2 cellular contexts compared by ENCODE assay signal in the genomic region with DNA sequence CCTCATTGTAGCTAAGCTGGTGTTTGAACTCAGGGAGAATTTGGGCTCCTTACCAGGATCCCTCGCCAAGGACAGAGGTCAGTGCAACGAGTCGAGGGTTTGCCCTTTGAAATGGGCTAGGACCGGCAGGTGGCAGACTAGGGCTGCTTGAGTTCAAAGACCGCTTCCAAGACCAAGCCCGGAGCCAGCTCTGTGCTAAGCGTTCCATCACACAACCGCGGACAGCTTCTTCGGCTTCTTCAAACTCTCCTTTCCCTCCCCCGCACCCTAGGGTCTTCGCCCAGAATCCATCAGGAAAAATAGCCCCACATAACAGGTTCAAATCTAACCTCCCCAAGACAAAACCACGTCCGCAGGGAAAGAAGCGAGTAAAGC.
TF ChIP-seq lines count a peak whose summit lies in the region.

No MANE protein-coding gene starts in this region.

TF ChIP-seq in HCT116, 20 proteins besides CTCF, POLR2A, EP300 and RAD21:
- TF ChIP-seq, protein P1, sequence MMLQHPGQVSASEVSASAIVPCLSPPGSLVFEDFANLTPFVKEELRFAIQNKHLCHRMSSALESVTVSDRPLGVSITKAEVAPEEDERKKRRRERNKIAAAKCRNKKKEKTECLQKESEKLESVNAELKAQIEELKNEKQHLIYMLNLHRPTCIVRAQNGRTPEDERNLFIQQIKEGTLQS (IDR thresholded peaks at IDR 0.05) = no peak
- TF ChIP-seq, protein P2, sequence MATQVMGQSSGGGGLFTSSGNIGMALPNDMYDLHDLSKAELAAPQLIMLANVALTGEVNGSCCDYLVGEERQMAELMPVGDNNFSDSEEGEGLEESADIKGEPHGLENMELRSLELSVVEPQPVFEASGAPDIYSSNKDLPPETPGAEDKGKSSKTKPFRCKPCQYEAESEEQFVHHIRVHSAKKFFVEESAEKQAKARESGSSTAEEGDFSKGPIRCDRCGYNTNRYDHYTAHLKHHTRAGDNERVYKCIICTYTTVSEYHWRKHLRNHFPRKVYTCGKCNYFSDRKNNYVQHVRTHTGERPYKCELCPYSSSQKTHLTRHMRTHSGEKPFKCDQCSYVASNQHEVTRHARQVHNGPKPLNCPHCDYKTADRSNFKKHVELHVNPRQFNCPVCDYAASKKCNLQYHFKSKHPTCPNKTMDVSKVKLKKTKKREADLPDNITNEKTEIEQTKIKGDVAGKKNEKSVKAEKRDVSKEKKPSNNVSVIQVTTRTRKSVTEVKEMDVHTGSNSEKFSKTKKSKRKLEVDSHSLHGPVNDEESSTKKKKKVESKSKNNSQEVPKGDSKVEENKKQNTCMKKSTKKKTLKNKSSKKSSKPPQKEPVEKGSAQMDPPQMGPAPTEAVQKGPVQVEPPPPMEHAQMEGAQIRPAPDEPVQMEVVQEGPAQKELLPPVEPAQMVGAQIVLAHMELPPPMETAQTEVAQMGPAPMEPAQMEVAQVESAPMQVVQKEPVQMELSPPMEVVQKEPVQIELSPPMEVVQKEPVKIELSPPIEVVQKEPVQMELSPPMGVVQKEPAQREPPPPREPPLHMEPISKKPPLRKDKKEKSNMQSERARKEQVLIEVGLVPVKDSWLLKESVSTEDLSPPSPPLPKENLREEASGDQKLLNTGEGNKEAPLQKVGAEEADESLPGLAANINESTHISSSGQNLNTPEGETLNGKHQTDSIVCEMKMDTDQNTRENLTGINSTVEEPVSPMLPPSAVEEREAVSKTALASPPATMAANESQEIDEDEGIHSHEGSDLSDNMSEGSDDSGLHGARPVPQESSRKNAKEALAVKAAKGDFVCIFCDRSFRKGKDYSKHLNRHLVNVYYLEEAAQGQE (IDR thresholded peaks at IDR 0.05; ENCODE audit: low read depth) = no peak
- TF ChIP-seq TCF7L2 (IDR thresholded peaks at IDR 0.05; ENCODE audit: borderline replicate concordance, extremely low read depth, insufficient read depth, insufficient read length) (peak; percentile 77), SP1 (IDR thresholded peaks at IDR 0.05; ENCODE audit: low read depth) (no peak)
- TF ChIP-seq, protein P3, sequence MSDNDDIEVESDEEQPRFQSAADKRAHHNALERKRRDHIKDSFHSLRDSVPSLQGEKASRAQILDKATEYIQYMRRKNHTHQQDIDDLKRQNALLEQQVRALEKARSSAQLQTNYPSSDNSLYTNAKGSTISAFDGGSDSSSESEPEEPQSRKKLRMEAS (IDR thresholded peaks at IDR 0.05) = no peak

TF ChIP-seq in GM12878, 131 proteins besides CTCF, POLR2A, EP300 and RAD21 (continues in another document):
- TF ChIP-seq SUPT20H (IDR thresholded peaks at IDR 0.05; ENCODE audit: borderline replicate concordance, control insufficient read depth, low read depth, low read length) (no peak), GABPA (IDR thresholded peaks at IDR 0.05; ENCODE audit: low read depth) (no peak), ZNF217 (IDR thresholded peaks at IDR 0.05) (no peak), CREB1 (IDR thresholded peaks at IDR 0.05; ENCODE audit: low read depth) (no peak), MYB (IDR thresholded peaks at IDR 0.05; ENCODE audit: borderline replicate concordance, low read depth, low read length) (0 out of 2 replicates have a peak, but pooled peaks have one; percentile 41), PAX5 (IDR thresholded peaks at IDR 0.05; ENCODE audit: borderline replicate concordance, low read depth, low read length) (no peak), YY1 (IDR thresholded peaks at IDR 0.05; ENCODE audit: low read depth, low read length) (peak; percentile 79; the same call in 1 of the 2 replicates), FOXM1 (IDR thresholded peaks at IDR 0.05; ENCODE audit: low read depth, low read length) (0 out of 2 replicates have a peak, but pooled peaks have one; percentile 38), HDGF (IDR thresholded peaks at IDR 0.05) (no peak), FOS (IDR thresholded peaks at IDR 0.05; ENCODE audit: borderline replicate concordance, extremely low read depth, insufficient read length) (no peak), CHD4 (IDR thresholded peaks at IDR 0.05) (no peak), IRF4 (IDR thresholded peaks at IDR 0.05; ENCODE audit: low read depth, low read length) (no peak), CBX3 (IDR thresholded peaks at IDR 0.05; ENCODE audit: borderline replicate concordance, low read depth) (no peak), SMARCA5 (IDR thresholded peaks at IDR 0.05) (peak; percentile 92), CHD2 (IDR thresholded peaks at IDR 0.05; ENCODE audit: borderline replicate concordance, low read depth, low read length) (no peak), ATF7 (IDR thresholded peaks at IDR 0.05; ENCODE audit: low read depth) (no peak), MTA2 (IDR thresholded peaks at IDR 0.05; ENCODE audit: low read depth) (no peak), EGR1 (IDR thresholded peaks at IDR 0.05; ENCODE audit: borderline replicate concordance in 1 of 2, low read depth in 2 of 2, low read length in 2 of 2) (no peak), RUNX3 (IDR thresholded peaks at IDR 0.05; ENCODE audit: low read length) (0 out of 2 replicates have a peak, but pooled peaks have one; percentile 14), SMC3 (IDR thresholded peaks at IDR 0.05; ENCODE audit: borderline replicate concordance, low read length) (peak; percentile 84), HCFC1 (IDR thresholded peaks at IDR 0.05; ENCODE audit: low read length) (peak; percentile 16; the same call in 1 of the 2 replicates), NR2F1 (conservative IDR thresholded peaks at IDR 0.05) (peak; percentile 82), SIX5 (IDR thresholded peaks at IDR 0.05; ENCODE audit: low read depth, low read length, severe bottlenecking) (no peak), WRNIP1 (IDR thresholded peaks at IDR 0.05; ENCODE audit: borderline replicate concordance, low read depth, low read length) (peak; percentile 82; the same call in 1 of the 2 replicates), NFIC (IDR thresholded peaks at IDR 0.05; ENCODE audit: low read depth, low read length) (no peak)
- TF ChIP-seq, protein P4, sequence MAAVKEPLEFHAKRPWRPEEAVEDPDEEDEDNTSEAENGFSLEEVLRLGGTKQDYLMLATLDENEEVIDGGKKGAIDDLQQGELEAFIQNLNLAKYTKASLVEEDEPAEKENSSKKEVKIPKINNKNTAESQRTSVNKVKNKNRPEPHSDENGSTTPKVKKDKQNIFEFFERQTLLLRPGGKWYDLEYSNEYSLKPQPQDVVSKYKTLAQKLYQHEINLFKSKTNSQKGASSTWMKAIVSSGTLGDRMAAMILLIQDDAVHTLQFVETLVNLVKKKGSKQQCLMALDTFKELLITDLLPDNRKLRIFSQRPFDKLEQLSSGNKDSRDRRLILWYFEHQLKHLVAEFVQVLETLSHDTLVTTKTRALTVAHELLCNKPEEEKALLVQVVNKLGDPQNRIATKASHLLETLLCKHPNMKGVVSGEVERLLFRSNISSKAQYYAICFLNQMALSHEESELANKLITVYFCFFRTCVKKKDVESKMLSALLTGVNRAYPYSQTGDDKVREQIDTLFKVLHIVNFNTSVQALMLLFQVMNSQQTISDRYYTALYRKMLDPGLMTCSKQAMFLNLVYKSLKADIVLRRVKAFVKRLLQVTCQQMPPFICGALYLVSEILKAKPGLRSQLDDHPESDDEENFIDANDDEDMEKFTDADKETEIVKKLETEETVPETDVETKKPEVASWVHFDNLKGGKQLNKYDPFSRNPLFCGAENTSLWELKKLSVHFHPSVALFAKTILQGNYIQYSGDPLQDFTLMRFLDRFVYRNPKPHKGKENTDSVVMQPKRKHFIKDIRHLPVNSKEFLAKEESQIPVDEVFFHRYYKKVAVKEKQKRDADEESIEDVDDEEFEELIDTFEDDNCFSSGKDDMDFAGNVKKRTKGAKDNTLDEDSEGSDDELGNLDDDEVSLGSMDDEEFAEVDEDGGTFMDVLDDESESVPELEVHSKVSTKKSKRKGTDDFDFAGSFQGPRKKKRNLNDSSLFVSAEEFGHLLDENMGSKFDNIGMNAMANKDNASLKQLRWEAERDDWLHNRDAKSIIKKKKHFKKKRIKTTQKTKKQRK (IDR thresholded peaks at IDR 0.05; ENCODE audit: low read depth, low read length) = no peak
- TF ChIP-seq, protein P5, sequence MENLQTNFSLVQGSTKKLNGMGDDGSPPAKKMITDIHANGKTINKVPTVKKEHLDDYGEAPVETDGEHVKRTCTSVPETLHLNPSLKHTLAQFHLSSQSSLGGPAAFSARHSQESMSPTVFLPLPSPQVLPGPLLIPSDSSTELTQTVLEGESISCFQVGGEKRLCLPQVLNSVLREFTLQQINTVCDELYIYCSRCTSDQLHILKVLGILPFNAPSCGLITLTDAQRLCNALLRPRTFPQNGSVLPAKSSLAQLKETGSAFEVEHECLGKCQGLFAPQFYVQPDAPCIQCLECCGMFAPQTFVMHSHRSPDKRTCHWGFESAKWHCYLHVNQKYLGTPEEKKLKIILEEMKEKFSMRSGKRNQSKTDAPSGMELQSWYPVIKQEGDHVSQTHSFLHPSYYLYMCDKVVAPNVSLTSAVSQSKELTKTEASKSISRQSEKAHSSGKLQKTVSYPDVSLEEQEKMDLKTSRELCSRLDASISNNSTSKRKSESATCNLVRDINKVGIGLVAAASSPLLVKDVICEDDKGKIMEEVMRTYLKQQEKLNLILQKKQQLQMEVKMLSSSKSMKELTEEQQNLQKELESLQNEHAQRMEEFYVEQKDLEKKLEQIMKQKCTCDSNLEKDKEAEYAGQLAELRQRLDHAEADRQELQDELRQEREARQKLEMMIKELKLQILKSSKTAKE (IDR thresholded peaks at IDR 0.05; ENCODE audit: low read depth, poor library complexity, severe bottlenecking) = peak; percentile 28
- TF ChIP-seq, protein P6, sequence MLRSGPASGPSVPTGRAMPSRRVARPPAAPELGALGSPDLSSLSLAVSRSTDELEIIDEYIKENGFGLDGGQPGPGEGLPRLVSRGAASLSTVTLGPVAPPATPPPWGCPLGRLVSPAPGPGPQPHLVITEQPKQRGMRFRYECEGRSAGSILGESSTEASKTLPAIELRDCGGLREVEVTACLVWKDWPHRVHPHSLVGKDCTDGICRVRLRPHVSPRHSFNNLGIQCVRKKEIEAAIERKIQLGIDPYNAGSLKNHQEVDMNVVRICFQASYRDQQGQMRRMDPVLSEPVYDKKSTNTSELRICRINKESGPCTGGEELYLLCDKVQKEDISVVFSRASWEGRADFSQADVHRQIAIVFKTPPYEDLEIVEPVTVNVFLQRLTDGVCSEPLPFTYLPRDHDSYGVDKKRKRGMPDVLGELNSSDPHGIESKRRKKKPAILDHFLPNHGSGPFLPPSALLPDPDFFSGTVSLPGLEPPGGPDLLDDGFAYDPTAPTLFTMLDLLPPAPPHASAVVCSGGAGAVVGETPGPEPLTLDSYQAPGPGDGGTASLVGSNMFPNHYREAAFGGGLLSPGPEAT (IDR thresholded peaks at IDR 0.05; ENCODE audit: low read depth) = peak; percentile 58; the same call in 1 of the 2 replicates
- TF ChIP-seq, protein P7, sequence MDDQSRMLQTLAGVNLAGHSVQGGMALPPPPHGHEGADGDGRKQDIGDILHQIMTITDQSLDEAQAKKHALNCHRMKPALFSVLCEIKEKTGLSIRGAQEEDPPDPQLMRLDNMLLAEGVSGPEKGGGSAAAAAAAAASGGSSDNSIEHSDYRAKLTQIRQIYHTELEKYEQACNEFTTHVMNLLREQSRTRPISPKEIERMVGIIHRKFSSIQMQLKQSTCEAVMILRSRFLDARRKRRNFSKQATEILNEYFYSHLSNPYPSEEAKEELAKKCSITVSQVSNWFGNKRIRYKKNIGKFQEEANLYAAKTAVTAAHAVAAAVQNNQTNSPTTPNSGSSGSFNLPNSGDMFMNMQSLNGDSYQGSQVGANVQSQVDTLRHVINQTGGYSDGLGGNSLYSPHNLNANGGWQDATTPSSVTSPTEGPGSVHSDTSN (IDR thresholded peaks at IDR 0.05; ENCODE audit: insufficient replicate concordance, low read depth, low read length) = no peak
- TF ChIP-seq, protein P8, sequence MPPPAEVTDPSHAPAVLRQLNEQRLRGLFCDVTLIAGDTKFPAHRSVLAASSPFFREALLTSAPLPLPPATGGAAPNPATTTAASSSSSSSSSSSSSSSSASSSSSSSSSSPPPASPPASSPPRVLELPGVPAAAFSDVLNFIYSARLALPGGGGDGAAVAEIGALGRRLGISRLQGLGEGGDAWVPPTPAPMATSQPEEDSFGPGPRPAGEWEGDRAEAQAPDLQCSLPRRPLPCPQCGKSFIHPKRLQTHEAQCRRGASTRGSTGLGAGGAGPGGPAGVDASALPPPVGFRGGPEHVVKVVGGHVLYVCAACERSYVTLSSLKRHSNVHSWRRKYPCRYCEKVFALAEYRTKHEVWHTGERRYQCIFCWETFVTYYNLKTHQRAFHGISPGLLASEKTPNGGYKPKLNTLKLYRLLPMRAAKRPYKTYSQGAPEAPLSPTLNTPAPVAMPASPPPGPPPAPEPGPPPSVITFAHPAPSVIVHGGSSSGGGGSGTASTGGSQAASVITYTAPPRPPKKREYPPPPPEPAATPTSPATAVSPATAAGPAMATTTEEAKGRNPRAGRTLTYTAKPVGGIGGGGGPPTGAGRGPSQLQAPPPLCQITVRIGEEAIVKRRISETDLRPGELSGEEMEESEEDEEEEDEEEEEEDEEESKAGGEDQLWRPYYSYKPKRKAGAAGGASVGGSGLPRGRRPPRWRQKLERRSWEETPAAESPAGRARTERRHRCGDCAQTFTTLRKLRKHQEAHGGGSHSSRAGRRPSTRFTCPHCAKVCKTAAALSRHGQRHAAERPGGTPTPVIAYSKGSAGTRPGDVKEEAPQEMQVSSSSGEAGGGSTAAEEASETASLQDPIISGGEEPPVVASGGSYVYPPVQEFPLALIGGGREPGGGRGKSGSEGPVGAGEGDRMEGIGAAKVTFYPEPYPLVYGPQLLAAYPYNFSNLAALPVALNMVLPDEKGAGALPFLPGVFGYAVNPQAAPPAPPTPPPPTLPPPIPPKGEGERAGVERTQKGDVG (CRISPR knock-in tag; IDR thresholded peaks at IDR 0.05) = no peak
- TF ChIP-seq, protein P9, sequence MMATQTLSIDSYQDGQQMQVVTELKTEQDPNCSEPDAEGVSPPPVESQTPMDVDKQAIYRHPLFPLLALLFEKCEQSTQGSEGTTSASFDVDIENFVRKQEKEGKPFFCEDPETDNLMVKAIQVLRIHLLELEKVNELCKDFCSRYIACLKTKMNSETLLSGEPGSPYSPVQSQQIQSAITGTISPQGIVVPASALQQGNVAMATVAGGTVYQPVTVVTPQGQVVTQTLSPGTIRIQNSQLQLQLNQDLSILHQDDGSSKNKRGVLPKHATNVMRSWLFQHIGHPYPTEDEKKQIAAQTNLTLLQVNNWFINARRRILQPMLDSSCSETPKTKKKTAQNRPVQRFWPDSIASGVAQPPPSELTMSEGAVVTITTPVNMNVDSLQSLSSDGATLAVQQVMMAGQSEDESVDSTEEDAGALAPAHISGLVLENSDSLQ (IDR thresholded peaks at IDR 0.05) = peak; percentile 14; the same call in 1 of the 2 replicates
- TF ChIP-seq, protein P10, sequence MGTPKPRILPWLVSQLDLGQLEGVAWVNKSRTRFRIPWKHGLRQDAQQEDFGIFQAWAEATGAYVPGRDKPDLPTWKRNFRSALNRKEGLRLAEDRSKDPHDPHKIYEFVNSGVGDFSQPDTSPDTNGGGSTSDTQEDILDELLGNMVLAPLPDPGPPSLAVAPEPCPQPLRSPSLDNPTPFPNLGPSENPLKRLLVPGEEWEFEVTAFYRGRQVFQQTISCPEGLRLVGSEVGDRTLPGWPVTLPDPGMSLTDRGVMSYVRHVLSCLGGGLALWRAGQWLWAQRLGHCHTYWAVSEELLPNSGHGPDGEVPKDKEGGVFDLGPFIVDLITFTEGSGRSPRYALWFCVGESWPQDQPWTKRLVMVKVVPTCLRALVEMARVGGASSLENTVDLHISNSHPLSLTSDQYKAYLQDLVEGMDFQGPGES (IDR thresholded peaks at IDR 0.05) = no peak
- TF ChIP-seq, protein P11, sequence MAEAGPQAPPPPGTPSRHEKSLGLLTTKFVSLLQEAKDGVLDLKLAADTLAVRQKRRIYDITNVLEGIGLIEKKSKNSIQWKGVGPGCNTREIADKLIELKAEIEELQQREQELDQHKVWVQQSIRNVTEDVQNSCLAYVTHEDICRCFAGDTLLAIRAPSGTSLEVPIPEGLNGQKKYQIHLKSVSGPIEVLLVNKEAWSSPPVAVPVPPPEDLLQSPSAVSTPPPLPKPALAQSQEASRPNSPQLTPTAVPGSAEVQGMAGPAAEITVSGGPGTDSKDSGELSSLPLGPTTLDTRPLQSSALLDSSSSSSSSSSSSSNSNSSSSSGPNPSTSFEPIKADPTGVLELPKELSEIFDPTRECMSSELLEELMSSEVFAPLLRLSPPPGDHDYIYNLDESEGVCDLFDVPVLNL (IDR thresholded peaks at IDR 0.05; ENCODE audit: low read depth, low read length) = no peak
